ENCODE assay signal across 9 cellular contexts in genomic region chr2:29920631-29921559, GRCh38. TPM values are rescaled to one million over a fixed set of nuclear protein-coding genes. Genes with fewer than 3 reads are reported as not detected.
DNase-seq lines count a peak whose midpoint lies in the region; ATAC-seq, FAIRE-seq and TF ChIP-seq lines count a peak whose summit lies in the region.
"Had no signal": no experiment of that assay in that cellular context is flagged by ENCODE, and none has a peak within 500 bp of the region (broad histone marks: within the 10 kb centered on the region; RNA-seq: fewer than 3 reads in every experiment).

No MANE protein-coding gene starts in this region.

- in situ Hi-C loops in K562 (cut with MboI) = no loop called here

- intact Hi-C loops in K562 (cut with micrococcal nuclease) = no loop called here

- TF ChIP-seq RAD21 in K562 (CRISPR knock-in tag; conservative IDR thresholded peaks at IDR 0.05 in 1 of 2, IDR thresholded peaks at IDR 0.05 in 1 of 2) = no peak

- peak; percentile 56 for DNase-seq in COLO668 (lab: John Stamatoyannopoulos, UW; ENCODE audit: unreplicated experiment)
- peak in 2 of 4 experiments; percentile 1 to 8 for DNase-seq in K562 (ENCODE audit: extremely low read depth in 1 of 4, low spot score in 3 of 4)
- no peak for DNase-seq in left lobe of liver (ENCODE audit: low spot score)
- DNase-seq in SKM-1 treated with dmso at 0.1 percent for 144 hours (lab: John Stamatoyannopoulos, UW; ENCODE audit: unreplicated experiment) = no peak
- DNase-seq in NCI-H128 (lab: John Stamatoyannopoulos, UW; ENCODE audit: unreplicated experiment) = no peak
- DNase-seq in GM19239 (ENCODE audit: insufficient read length, low spot score) = no peak

- peaks cover 56% of the 10 kb centered on the region for H3K27me3 ChIP-seq in HUES48 (ENCODE audit: control insufficient read depth, insufficient read depth, low read length)
- peaks cover 3 to 15% of the 10 kb centered on the region in 2 experiments; a peak in 3 of 5 replicates for H3K27me3 ChIP-seq in K562 (ENCODE audit: control insufficient read depth in 2 of 2, insufficient read depth in 2 of 2, low read length in 2 of 2)
- H3K27me3 ChIP-seq in stomach smooth muscle (ENCODE audit: control insufficient read depth in 1 of 2, insufficient read depth in 2 of 2, low read length in 2 of 2) = peaks cover 48 to 50% of the 10 kb centered on the region in 2 donors

- FAIRE-seq in K562 (lab: Jason Lieb, UNC) (no peak), GM19239 (lab: Jason Lieb, UNC) (no peak)

- CTCF ChIA-PET in K562 (lab: Yijun Ruan, JAX; ENCODE audit: low intra/inter-chr PET ratio) = interaction anchor here (0.7 kb wide), 1 partner anchor 151 kb away, joined by 3 read pairs; no protein-coding TSS in a partner anchor

- H3K27ac ChIP-seq in HUES48 (ENCODE audit: low read depth, low read length) = no peak overlapping the region
- no peak overlapping the region for H3K27ac ChIP-seq in K562 (ENCODE audit: extremely low read depth, low read depth, low read length)
- no peak overlapping the region for H3K27ac ChIP-seq in stomach smooth muscle (ENCODE audit: low read length)
- H3K27ac ChIP-seq: HL-60 had no signal

- TF ChIP-seq EP300 in K562 (IDR thresholded peaks at IDR 0.05; ENCODE audit: low read length) = no peak

- ATAC-seq in K562 (peak; percentile 10; the same call in 2 of the 3 replicates), left lobe of liver (peak; percentile 23)

- H3K9me3 ChIP-seq in HUES48 (ENCODE audit: control insufficient read depth, insufficient read depth, low read length) = no peaks in the 10 kb centered on the region
- no peaks in the 10 kb centered on the region for H3K9me3 ChIP-seq in K562 (replicated peaks; ENCODE audit: control insufficient read depth, insufficient read depth, low read depth, low read length)
- peaks cover 0 to 3% of the 10 kb centered on the region in 2 donors for H3K9me3 ChIP-seq in stomach smooth muscle (ENCODE audit: control insufficient read depth in 2 of 2, low read length in 2 of 2)

- no peaks in the 10 kb centered on the region for H3K9me1 ChIP-seq in K562 (ENCODE audit: control insufficient read depth, insufficient read depth, low read length)

- TF ChIP-seq CTCF in K562 (IDR thresholded peaks at IDR 0.05 in 2 of 3, conservative IDR thresholded peaks at IDR 0.05 in 1 of 3; ENCODE audit: insufficient read depth in 2 of 3, low read depth in 1 of 3, low read length in 3 of 3) = no peak

- H3K79me2 ChIP-seq in K562 (ENCODE audit: control insufficient read depth, insufficient read depth, low read length) = no peaks in the 10 kb centered on the region

- H3K9ac ChIP-seq in HUES48 (ENCODE audit: low read depth, low read length) (no peak overlapping the region), K562 (ENCODE audit: insufficient read depth in 1 of 2, low read depth in 2 of 2, low read length in 2 of 2) (no peak overlapping the region), stomach smooth muscle (ENCODE audit: low read length in 2 of 2) (no peak overlapping the region)

- H3K4me3 ChIP-seq in HUES48 (ENCODE audit: low read depth, low read length) = peak overlapping the region; percentile 67
- no peak overlapping the region for H3K4me3 ChIP-seq in K562
- peak overlapping the region; percentile 50 to 69 for H3K4me3 ChIP-seq in stomach smooth muscle (ENCODE audit: low read length in 2 of 2)

- no peak overlapping the region for H3K4me2 ChIP-seq in K562 (ENCODE audit: insufficient read depth, low read length)

- 17% methylated on average over 58 of the region's 71 CpGs for WGBS in K562 (ENCODE audit: insufficient coverage, low coverage, missing lambda C conversion rate)

- no peak overlapping the region for H2AFZ ChIP-seq in K562 (ENCODE audit: low read depth, low read length)

- H3K4me1 ChIP-seq in HUES48 (ENCODE audit: control insufficient read depth, insufficient read depth, low read length) (peaks cover 10% of the 10 kb centered on the region), K562 (replicated peaks in 1 of 2; ENCODE audit: control insufficient read depth in 2 of 2, insufficient read depth in 2 of 2, low read length in 2 of 2) (peaks cover 0 to 17% of the 10 kb centered on the region in 2 experiments; a peak in 3 of 5 replicates), stomach smooth muscle (ENCODE audit: control insufficient read depth, insufficient read depth, low read length) (peaks cover 18% of the 10 kb centered on the region)

- BruUV-seq in K562 (replicated peaks; lab: Mats Ljungman, UMichigan) = no TSS peak

- H3K36me3 ChIP-seq in HUES48 (ENCODE audit: control insufficient read depth, insufficient read depth, low read length) = no peaks in the 10 kb centered on the region
- no peaks in the 10 kb centered on the region for H3K36me3 ChIP-seq in K562 (ENCODE audit: control insufficient read depth, insufficient read depth, low read length)
- H3K36me3 ChIP-seq in stomach smooth muscle (ENCODE audit: control insufficient read depth in 2 of 2, insufficient read depth in 2 of 2, low read length in 2 of 2) = no peaks in the 10 kb centered on the region

- TF ChIP-seq POLR2A in K562 (conservative IDR thresholded peaks at IDR 0.05) = no peak

- POLR2A ChIA-PET in K562 (lab: Yijun Ruan, JAX) = no interaction called here

- peaks cover 4% of the 10 kb centered on the region for H4K20me1 ChIP-seq in K562 (replicated peaks; ENCODE audit: control insufficient read depth, insufficient read depth, low read length)

TF ChIP-seq in K562, 482 proteins besides CTCF, POLR2A, EP300 and RAD21:
- TF ChIP-seq PCBP1 (IDR thresholded peaks at IDR 0.05; ENCODE audit: low read depth, low read length, poor library complexity, severe bottlenecking) = no peak
- TF ChIP-seq TFAP4 (CRISPR knock-in tag; IDR thresholded peaks at IDR 0.05; ENCODE audit: borderline replicate concordance) = peak; percentile 49; the same call in 1 of the 2 replicates
- peak; percentile 19 to 35; a peak in 2 of 4 replicates for TF ChIP-seq NRF1 (conservative IDR thresholded peaks at IDR 0.05 in 1 of 2, IDR thresholded peaks at IDR 0.05 in 1 of 2)
- no peak for TF ChIP-seq CBX3 (IDR thresholded peaks at IDR 0.05; ENCODE audit: borderline replicate concordance in 1 of 2, low read length in 2 of 2)

RNA-seq across cellular contexts. Expression of gene ALK, which starts 0.5 kb away (rescaled TPM):
- total RNA-seq in K562 (2011; cell fraction: chromatin; rRNA removed; ENCODE audit: low replicate concordance) = not detected in 2 replicates
- not detected in 2 replicates for total RNA-seq in K562 (2011; cell fraction: nucleolus; rRNA removed)
- not detected in 2 replicates for total RNA-seq in K562 (2011; cell fraction: nucleoplasm; rRNA removed)
- total RNA-seq in K562 (2014; rRNA removed) (not detected in 2 replicates), K562 (2014; rRNA removed; fragmentation: Illumina TruSeq; extraction: Trizol) (not detected in 2 replicates), K562 (2015; rRNA removed; fragmentation: Illumina TruSeq; extraction: Trizol) (not detected in 2 replicates), K562 (2021) (not detected in 2 replicates), left lobe of liver (not detected)
- polyA plus RNA-seq in K562 (2011; rRNA removed) (not detected in 2 replicates), K562 (2014; fragmentation: Illumina TruSeq; extraction: Trizol) (not detected in 2 replicates), K562 (2014; fragmentation: Nextera tagmentation; extraction: Ambion mirVana) (not detected), K562 (2014; rRNA removed) (not detected in 2 replicates)
- not detected in 2 replicates for polyA plus RNA-seq in K562 (2011; cell fraction: cytosol; rRNA removed)
- polyA plus RNA-seq in K562 (2011; cell fraction: nucleus; rRNA removed) = not detected in 2 replicates
- polyA plus RNA-seq in K562 (2012) = not detected in 2 replicates
- polyA minus RNA-seq in K562 (2011; rRNA and poly(A)+ RNA removed) = not detected in 2 replicates
- polyA minus RNA-seq in K562 (2011; cell fraction: cytosol; rRNA and poly(A)+ RNA removed) = not detected in 2 replicates
- polyA minus RNA-seq in K562 (2011; cell fraction: nucleus; rRNA and poly(A)+ RNA removed) = not detected in 2 replicates
